In the genomic region with DNA sequence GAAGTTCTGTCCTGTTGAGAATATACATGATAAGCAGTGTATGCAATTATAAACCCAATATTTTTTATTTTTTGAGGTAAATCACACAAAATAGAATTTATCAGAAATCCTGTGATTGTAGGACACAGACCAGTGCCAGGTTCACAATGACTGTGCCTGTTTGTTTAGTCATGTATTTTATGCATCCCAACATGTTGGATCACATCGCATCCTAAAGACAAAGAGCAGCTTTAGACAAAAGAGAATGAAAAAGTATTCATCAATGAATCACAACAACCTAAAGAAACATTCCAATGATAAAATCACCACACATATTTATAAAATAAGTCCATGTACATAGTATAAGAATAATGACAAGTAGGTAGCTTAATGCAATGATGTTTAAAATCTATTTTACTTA, we compare ENCODE assay signal across 21 cellular contexts. TPM values are rescaled to one million over a fixed set of nuclear protein-coding genes. Genes with fewer than 3 reads are reported as not detected.
A peak's percentile ranks its signal among the peaks of the same experiment; 100 is the strongest.
DNase-seq lines count a peak whose midpoint lies in the region; ATAC-seq and TF ChIP-seq lines count a peak whose summit lies in the region.
"Had no signal": no experiment of that assay in that cellular context is flagged by ENCODE, and none has a peak within 500 bp of the region (broad histone marks: within the 10 kb centered on the region; RNA-seq: fewer than 3 reads in every experiment).

No MANE protein-coding gene starts in this region.

- H3K9me3 ChIP-seq in RWPE2 (ENCODE audit: severe bottlenecking) = no peaks in the 10 kb centered on the region
- H3K9me3 ChIP-seq in gastroesophageal sphincter = no peaks in the 10 kb centered on the region
- H3K9me3 ChIP-seq: BLaER1, Caco-2, HAP-1 had no signal

- no peaks in the 10 kb centered on the region for H3K27me3 ChIP-seq in RWPE2 (ENCODE audit: insufficient read depth, poor library complexity, severe bottlenecking)
- H3K27me3 ChIP-seq in foreskin keratinocyte = no peaks in the 10 kb centered on the region
- no peaks in the 10 kb centered on the region for H3K27me3 ChIP-seq in gastroesophageal sphincter
- H3K27me3 ChIP-seq: BLaER1 had no signal

- no peak for TF ChIP-seq POLR2A in gastroesophageal sphincter (IDR thresholded peaks at IDR 0.05)

- no peak overlapping the region for H3K4me3 ChIP-seq in RWPE2 (ENCODE audit: severe bottlenecking)
- no peak overlapping the region for H3K4me3 ChIP-seq in epithelial cell of esophagus (ENCODE audit: low read length)
- H3K4me3 ChIP-seq in gastroesophageal sphincter = no peak overlapping the region
- H3K4me3 ChIP-seq: BLaER1, GM12878, HAP-1 had no signal

- H3K27ac ChIP-seq in RWPE2 (ENCODE audit: poor library complexity, severe bottlenecking) (no peak overlapping the region), foreskin keratinocyte (no peak overlapping the region), gastroesophageal sphincter (no peak overlapping the region)
- H3K27ac ChIP-seq: BLaER1, C4-2B had no signal

- ATAC-seq in RWPE2 (ENCODE audit: low read depth) = peak; percentile 65
- peak; percentile 82 for ATAC-seq in foreskin keratinocyte
- ATAC-seq in GM18873 (IDR thresholded peaks at IDR 0.05; ENCODE audit: low FRiP score, unreplicated experiment) = no peak
- ATAC-seq in gastroesophageal sphincter = no peak
- ATAC-seq in HG03342 (IDR thresholded peaks at IDR 0.05; ENCODE audit: unreplicated experiment) = no peak
- ATAC-seq: CD8-positive, alpha-beta T cell; GM12878 had no signal

- 85 to 100% methylated on average over 1 of the region's 1 CpG for WGBS in gastroesophageal sphincter (ENCODE audit: low coverage in 1 of 2), 2 donors

- peaks cover 10% of the 10 kb centered on the region for H3K4me1 ChIP-seq in RWPE2 (ENCODE audit: insufficient read depth, poor library complexity, severe bottlenecking)
- peaks cover 8% of the 10 kb centered on the region for H3K4me1 ChIP-seq in foreskin keratinocyte
- H3K4me1 ChIP-seq in gastroesophageal sphincter = peaks cover 0 to 13% (median 0%) of the 10 kb centered on the region in 3 donors
- H3K4me1 ChIP-seq: Caco-2 had no signal

- H3K36me3 ChIP-seq in RWPE2 (ENCODE audit: low read depth) = no peaks in the 10 kb centered on the region
- H3K36me3 ChIP-seq in gastroesophageal sphincter = no peaks in the 10 kb centered on the region
- H3K36me3 ChIP-seq: BLaER1, HAP-1 had no signal

- TF ChIP-seq CTCF in RWPE2 (IDR thresholded peaks at IDR 0.05; ENCODE audit: poor library complexity, severe bottlenecking) (no peak), epithelial cell of esophagus (IDR thresholded peaks at IDR 0.05; ENCODE audit: insufficient read depth, low read depth, low read length, missing control alignments) (no peak), foreskin keratinocyte (conservative IDR thresholded peaks at IDR 0.05) (no peak), gastroesophageal sphincter (IDR thresholded peaks at IDR 0.05) (no peak)

- DNase-seq in HPDE6-E6E7 (ENCODE audit: extremely low spot score) (peak; percentile 60), RWPE2 (ENCODE audit: low spot score) (no peak), epithelial cell of esophagus (ENCODE audit: low read depth) (peak; percentile 89), foreskin keratinocyte (peak; percentile 77 to 90), T-helper 9 cell (no peak)
- DNase-seq: Caco-2; CD4-positive, CD25-positive, alpha-beta regulatory T cell; CD8-positive, alpha-beta T cell; DMS 273 treated with DMSO at 0.1 percent for 48 hours; DMS79; EL; GDM1; GOT3; HFFc6 had no signal

- TF ChIP-seq EP300 in gastroesophageal sphincter (IDR thresholded peaks at IDR 0.05) = no peak

RNA-seq across cellular contexts. Expression of gene LRRC8D, which starts 53.2 kb away (rescaled TPM):
- 45.8 and 50.4 TPM in 2 replicates for total RNA-seq in foreskin keratinocyte
- polyA plus RNA-seq in foreskin keratinocyte = 14.2 and 20.4 TPM in 2 replicates
- 1 to 10 TPM; 4.7 to 8.5 (median 6.5) TPM for total RNA-seq in gastroesophageal sphincter

Comparison
In these comparisons a context has a peak if more than half of its experiments do, and no peak if none do; other contexts are left out.
1. DNase-seq: peak in HPDE6-E6E7 (single experiment), epithelial cell of esophagus (single experiment) and foreskin keratinocyte (2 of 2); none in RWPE2 (single experiment) and T-helper 9 cell (single experiment).
2. ATAC-seq: peak in RWPE2 (single experiment) and foreskin keratinocyte (single experiment); none in GM18873 (single experiment), gastroesophageal sphincter (single experiment) and HG03342 (single experiment).